In the genomic region with DNA sequence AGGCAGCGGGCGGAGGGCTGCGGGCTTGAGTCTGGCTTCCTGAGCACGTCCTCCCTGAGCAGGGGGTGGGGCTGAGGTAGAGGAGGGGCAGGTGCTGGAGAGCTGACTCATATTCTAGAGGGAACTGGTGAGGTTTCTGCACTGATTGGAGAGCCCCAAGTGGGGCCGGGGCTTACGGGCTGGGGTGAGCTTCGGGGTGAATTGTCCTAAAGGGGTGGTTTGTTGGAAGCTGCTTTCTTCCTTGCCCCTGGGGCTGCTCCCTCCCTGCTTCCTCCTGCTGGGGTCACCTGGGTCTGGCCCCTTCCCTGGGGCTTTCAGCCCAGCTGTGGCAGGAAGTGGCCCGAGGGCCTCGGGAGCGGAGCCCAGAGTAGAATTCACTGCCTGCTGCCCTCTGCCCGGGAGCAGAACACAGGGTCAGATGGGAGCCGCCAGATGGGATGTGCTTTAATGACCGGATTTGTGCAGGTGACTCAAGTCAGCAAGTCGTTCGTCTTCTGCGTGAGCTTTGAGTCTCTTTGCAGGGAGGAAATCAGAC, we compare ENCODE assay signal across 16 cellular contexts. TPM values are rescaled to one million over a fixed set of nuclear protein-coding genes. Genes with fewer than 3 reads are reported as not detected.
DNase-seq lines count a peak whose midpoint lies in the region; ATAC-seq and TF ChIP-seq lines count a peak whose summit lies in the region.
"Had no signal": no experiment of that assay in that cellular context is flagged by ENCODE, and none has a peak within 500 bp of the region (broad histone marks: within the 10 kb centered on the region; RNA-seq: fewer than 3 reads in every experiment).

No MANE protein-coding gene starts in this region.

- H3K27ac Mint-ChIP-seq in activated naive CD4-positive, alpha-beta T cell treated with anti-CD3 and anti-CD28 coated beads for 36 hours: no peak overlapping the region

- no peaks in the 10 kb centered on the region for H3K9me3 Mint-ChIP-seq in activated naive CD4-positive, alpha-beta T cell treated with anti-CD3 and anti-CD28 coated beads for 36 hours

- DNase-seq in activated naive CD4-positive, alpha-beta T cell treated with anti-CD3 and anti-CD28 coated beads for 36 hours: peak; percentile 58
- no peak for DNase-seq in activated naive CD4-positive, alpha-beta T cell treated with anti-CD3 and anti-CD28 coated beads, Interleukin-2, amount 50 U/mL, for 16 hours
- DNase-seq in RWPE1 (ENCODE audit: low spot score) (peak; percentile 58), left ventricle myocardium superior (no peak), renal cortical epithelial cell (ENCODE audit: low read depth) (peak; percentile 63), NCI-H1930 (lab: John Stamatoyannopoulos, UW) (no peak), SW480 (ENCODE audit: low spot score) (no peak)
- DNase-seq: body of pancreas, DMS153, KBM-7, NCI-H1436, NCI-H774, nucleus accumbens had no signal

- no peak for TF ChIP-seq CTCF in RWPE1 (conservative IDR thresholded peaks at IDR 0.05; ENCODE audit: low read depth)

- no peaks in the 10 kb centered on the region for H3K36me3 Mint-ChIP-seq in activated naive CD4-positive, alpha-beta T cell treated with anti-CD3 and anti-CD28 coated beads for 36 hours (ENCODE audit: low read depth)

- intact Hi-C loops in activated naive CD4-positive, alpha-beta T cell treated with anti-CD3 and anti-CD28 coated beads for 36 hours (cut with micrococcal nuclease): no loop called here
- intact Hi-C loops in left ventricle myocardium superior (cut with micrococcal nuclease): no loop called here

- H3K27ac ChIP-seq in RWPE1: peak overlapping the region; percentile 37
- H3K27ac ChIP-seq: body of pancreas, SJSA1 had no signal

- no peaks in the 10 kb centered on the region for H3K4me1 Mint-ChIP-seq in activated naive CD4-positive, alpha-beta T cell treated with anti-CD3 and anti-CD28 coated beads for 36 hours (ENCODE audit: low read depth)

- H3K27me3 Mint-ChIP-seq in activated naive CD4-positive, alpha-beta T cell treated with anti-CD3 and anti-CD28 coated beads for 36 hours (ENCODE audit: low read depth): no peaks in the 10 kb centered on the region

- POLR2A ChIA-PET in RWPE1 (lab: Yijun Ruan, JAX; ENCODE audit: low non-redundant PET): no interaction called here

- no peak overlapping the region for H3K4me3 Mint-ChIP-seq in activated naive CD4-positive, alpha-beta T cell treated with anti-CD3 and anti-CD28 coated beads for 36 hours

- peak; percentile 38 for ATAC-seq in left ventricle myocardium superior
- ATAC-seq in GM18502 (IDR thresholded peaks at IDR 0.05; ENCODE audit: poor library complexity, unreplicated experiment): no peak
- ATAC-seq: body of pancreas had no signal

- CTCF ChIA-PET in activated naive CD4-positive, alpha-beta T cell treated with anti-CD3 and anti-CD28 coated beads for 36 hours (lab: Charles Lee): no interaction called here
- CTCF ChIA-PET in RWPE1 (lab: Yijun Ruan, JAX): interaction anchor here (0.6 kb wide), 1 partner anchor 205 kb away, joined by 5 read pairs; no protein-coding TSS in a partner anchor

RNA-seq across cellular contexts. Expression of gene FAM20C, which starts 48.6 kb away (rescaled TPM):
- under 1 TPM; 0.26 to 0.91 TPM for total RNA-seq in activated naive CD4-positive, alpha-beta T cell treated with anti-CD3 and anti-CD28 coated beads for 36 hours
- total RNA-seq in left ventricle myocardium superior (23.8 TPM), renal cortical epithelial cell (34.9 and 119 TPM in 2 replicates)

RNA-seq across cellular contexts. Expression of gene FOXL3, which starts 49.0 kb away (rescaled TPM):
- total RNA-seq in activated naive CD4-positive, alpha-beta T cell treated with anti-CD3 and anti-CD28 coated beads for 36 hours: not detected
- not detected for total RNA-seq in left ventricle myocardium superior
- not detected in 2 replicates for total RNA-seq in renal cortical epithelial cell
- total RNA-seq: body of pancreas, SJSA1, urinary bladder had no signal

Comparison
In these comparisons a context has a peak if more than half of its experiments do, and no peak if none do; other contexts are left out.
1. DNase-seq: peak in activated naive CD4-positive, alpha-beta T cell treated with anti-CD3 and anti-CD28 coated beads for 36 hours (single experiment), RWPE1 (single experiment) and renal cortical epithelial cell (single experiment); none in activated naive CD4-positive, alpha-beta T cell treated with anti-CD3 and anti-CD28 coated beads, Interleukin-2, amount 50 U/mL, for 16 hours (single experiment), left ventricle myocardium superior (single experiment), NCI-H1930 (0 of 2) and SW480 (single experiment).
2. RNA of gene FAM20C, which starts 48.6 kb away (total RNA-seq): 34.9 to 119 TPM in renal cortical epithelial cell and 23.8 TPM in left ventricle myocardium superior (single experiment); 0.26 to 0.91 TPM in activated naive CD4-positive, alpha-beta T cell treated with anti-CD3 and anti-CD28 coated beads for 36 hours; every median in the first group is over 10 times any median in the second.